Comparison of ENCODE assay signal across 1 cellular context in genomic region chr6:87482382-87482781, GRCh38.
TF ChIP-seq lines count a peak whose summit lies in the region.

No MANE protein-coding gene starts in this region.

TF ChIP-seq in SK-N-SH, 30 proteins besides CTCF, POLR2A, EP300 and RAD21 (continued from another document):
- TF ChIP-seq RXRA (IDR thresholded peaks at IDR 0.05; ENCODE audit: borderline replicate concordance, low read depth) = no peak
- TF ChIP-seq MAX (IDR thresholded peaks at IDR 0.05; ENCODE audit: low read depth) = no peak
- TF ChIP-seq USF1 (IDR thresholded peaks at IDR 0.05; ENCODE audit: borderline replicate concordance, low read depth) = no peak
- no peak for TF ChIP-seq RFX5 (IDR thresholded peaks at IDR 0.05; ENCODE audit: low read length)
- no peak for TF ChIP-seq EZH2phosphoT487 (IDR thresholded peaks at IDR 0.05; ENCODE audit: borderline replicate concordance, low read depth)
- TF ChIP-seq FOXJ3 (CRISPR knock-in tag; IDR thresholded peaks at IDR 0.05) = no peak
TF ChIP-seq in SK-N-SH: peak in this region for 0.
